Comparison of ENCODE assay signal across 14 cellular contexts in genomic region chr20:49985617-49986016, GRCh38. TPM values are rescaled to one million over a fixed set of nuclear protein-coding genes. Genes with fewer than 3 reads are reported as not detected.
A peak's percentile ranks its signal among the peaks of the same experiment; 100 is the strongest.
DNase-seq lines count a peak whose midpoint lies in the region; ATAC-seq and TF ChIP-seq lines count a peak whose summit lies in the region.
"Had no signal": no experiment of that assay in that cellular context is flagged by ENCODE, and none has a peak within 500 bp of the region (broad histone marks: within the 10 kb centered on the region; RNA-seq: fewer than 3 reads in every experiment).

No MANE protein-coding gene starts in this region.

- H3K27ac Mint-ChIP-seq in activated CD4-positive, alpha-beta memory T cell treated with anti-CD3 and anti-CD28 coated beads, Interleukin-2, amount 10 ng/mL, durations not matched to agents 7 days and 5 days = no peak overlapping the region
- H3K27ac Mint-ChIP-seq: natural killer cell; T-helper 1 cell treated with Interleukin-12 subunit alpha and Interleukin-12 subunit beta and Interleukin-4 antibody, amounts not matched to agents 30 μg/mL and 1 μg/mL, for 36 hours had no signal

- peak overlapping the region; percentile 58 for H3K4me3 ChIP-seq in BJ (ENCODE audit: low read depth, low read length)
- peak overlapping the region; percentile 99 for H3K4me3 ChIP-seq in SJCRH30
- H3K4me3 ChIP-seq in fibroblast of villous mesenchyme (ENCODE audit: low read depth, low read length) = peak overlapping the region; percentile 86
- peak overlapping the region in 3 of 4 donors; percentile 48 to 56 (median 51) for H3K4me3 ChIP-seq in sigmoid colon

- peaks cover 7% of the 10 kb centered on the region for H3K36me3 ChIP-seq in BJ (ENCODE audit: control insufficient read depth, insufficient read depth, low read length)
- H3K36me3 ChIP-seq in SJCRH30 = peaks cover 57% of the 10 kb centered on the region
- no peaks in the 10 kb centered on the region for H3K36me3 ChIP-seq in sigmoid colon

- TF ChIP-seq CTCF in BJ (IDR thresholded peaks at IDR 0.05; ENCODE audit: insufficient read depth, low read depth, low read length) (no peak), fibroblast of villous mesenchyme (IDR thresholded peaks at IDR 0.05; ENCODE audit: insufficient read depth, low read depth, low read length) (no peak), sigmoid colon (IDR thresholded peaks at IDR 0.05) (no peak)

- 85% methylated on average over 13 of the region's 13 CpGs for WGBS in sigmoid colon, 2 donors

- TF ChIP-seq POLR2A in sigmoid colon (IDR thresholded peaks at IDR 0.05) = no peak

- no peaks in the 10 kb centered on the region for H3K9me3 ChIP-seq in SJCRH30 (replicated peaks)
- no peaks in the 10 kb centered on the region for H3K9me3 ChIP-seq in sigmoid colon

- no peak overlapping the region for H3K4me3 Mint-ChIP-seq in activated CD4-positive, alpha-beta memory T cell treated with anti-CD3 and anti-CD28 coated beads, Interleukin-2, amount 10 ng/mL, durations not matched to agents 7 days and 5 days
- H3K4me3 Mint-ChIP-seq: CD4-positive, alpha-beta memory T cell; natural killer cell; T-helper 1 cell treated with Interleukin-12 subunit alpha and Interleukin-12 subunit beta and Interleukin-4 antibody, amounts not matched to agents 30 μg/mL and 1 μg/mL, for 36 hours had no signal

- H3K27me3 Mint-ChIP-seq in activated CD4-positive, alpha-beta memory T cell treated with anti-CD3 and anti-CD28 coated beads, Interleukin-2, amount 10 ng/mL, durations not matched to agents 7 days and 5 days = peaks cover 20% of the 10 kb centered on the region
- H3K27me3 Mint-ChIP-seq: CD4-positive, alpha-beta memory T cell had no signal

- H3K4me1 ChIP-seq in SJCRH30 = peaks cover 76% of the 10 kb centered on the region
- H3K4me1 ChIP-seq in sigmoid colon = peaks cover 0 to 83% (median 78%) of the 10 kb centered on the region in 4 donors

- H3K27me3 ChIP-seq in BJ (ENCODE audit: control insufficient read depth, insufficient read depth, low read length) (no peaks in the 10 kb centered on the region), SJCRH30 (no peaks in the 10 kb centered on the region), sigmoid colon (no peaks in the 10 kb centered on the region)

- intact Hi-C loops in sigmoid colon (cut with DNase I) = no loop called here

- POLR2A ChIA-PET in BJ (lab: Charles Lee) = interaction anchor here (1.0 kb wide), 1 partner anchor 81 kb away, joined by 3 read pairs; no protein-coding TSS in a partner anchor
- POLR2A ChIA-PET in activated CD4-positive, alpha-beta memory T cell treated with anti-CD3 and anti-CD28 coated beads, Interleukin-2, amount 10 ng/mL, durations not matched to agents 7 days and 5 days (lab: Charles Lee) = no interaction called here

- no peaks in the 10 kb centered on the region for H3K9me3 Mint-ChIP-seq in activated CD4-positive, alpha-beta memory T cell treated with anti-CD3 and anti-CD28 coated beads, Interleukin-2, amount 10 ng/mL, durations not matched to agents 7 days and 5 days
- H3K9me3 Mint-ChIP-seq: CD4-positive, alpha-beta memory T cell; natural killer cell; T-helper 1 cell treated with Interleukin-12 subunit alpha and Interleukin-12 subunit beta and Interleukin-4 antibody, amounts not matched to agents 30 μg/mL and 1 μg/mL, for 36 hours had no signal

- peak overlapping the region; percentile 76 for H3K27ac ChIP-seq in SJCRH30
- H3K27ac ChIP-seq in sigmoid colon = peak overlapping the region in 3 of 4 donors; percentile 30 to 71 (median 47)

- DNase-seq in BJ (ENCODE audit: low read depth) (no peak), SJCRH30 (peak; percentile 83 to 88), fibroblast of villous mesenchyme (ENCODE audit: low read depth) (no peak), sigmoid colon (no peak), activated gamma-delta T cell (lab: John Stamatoyannopoulos, UW) (no peak), NCI-H146 treated with DMSO at 0.1 percent for 48 hours (lab: John Stamatoyannopoulos, UW; ENCODE audit: unreplicated experiment) (no peak)
- DNase-seq in activated CD4-positive, alpha-beta memory T cell treated with anti-CD3 and anti-CD28 coated beads, Interleukin-2, amount 10 ng/mL, durations not matched to agents 7 days and 5 days = no peak
- DNase-seq: activated effector memory CD4-positive, alpha-beta T cell treated with anti-CD3 and anti-CD28 coated beads, Interleukin-2, amount 50 U/mL, for 16 hours; CD4-positive, alpha-beta memory T cell; cerebellar nuclear complex; natural killer cell; NCI-H187 treated with DMSO at 0.1 percent for 48 hours had no signal

- CTCF ChIA-PET in BJ (lab: Yijun Ruan, JAX) = interaction anchor here (0.8 to 16.8 kb wide), 3 partner anchors 16 to 86 kb away, joined by 3 to 590 read pairs (median 43); no protein-coding TSS in a partner anchor
- CTCF ChIA-PET in activated CD4-positive, alpha-beta memory T cell treated with anti-CD3 and anti-CD28 coated beads, Interleukin-2, amount 10 ng/mL, durations not matched to agents 7 days and 5 days (lab: Charles Lee) = interaction anchor here (3.3 kb wide), 1 partner anchor 86 kb away, joined by 16 read pairs; no protein-coding TSS in a partner anchor

- H3K4me1 Mint-ChIP-seq in activated CD4-positive, alpha-beta memory T cell treated with anti-CD3 and anti-CD28 coated beads, Interleukin-2, amount 10 ng/mL, durations not matched to agents 7 days and 5 days = peaks cover 20% of the 10 kb centered on the region

- ATAC-seq in HG03097 (IDR thresholded peaks at IDR 0.05; ENCODE audit: low FRiP score, unreplicated experiment) = no peak
- ATAC-seq: natural killer cell had no signal

- TF ChIP-seq EP300 in sigmoid colon (IDR thresholded peaks at IDR 0.05) = no peak

- H3K36me3 Mint-ChIP-seq in activated CD4-positive, alpha-beta memory T cell treated with anti-CD3 and anti-CD28 coated beads, Interleukin-2, amount 10 ng/mL, durations not matched to agents 7 days and 5 days (ENCODE audit: low read depth) = no peaks in the 10 kb centered on the region
- H3K36me3 Mint-ChIP-seq: CD4-positive, alpha-beta memory T cell; natural killer cell had no signal

RNA-seq across cellular contexts. Expression of gene SNAI1, which starts 2.8 kb away (rescaled TPM):
- polyA plus RNA-seq in BJ (2011; rRNA removed) (3.6 and 6.5 TPM in 2 replicates), sigmoid colon (1 to 10 TPM in 1 of 3 donors, under 1 TPM in 2; 0.60 to 2.9 (median 0.69) TPM)
- 2.7 and 3.4 TPM in 2 replicates for polyA minus RNA-seq in BJ (2011; rRNA and poly(A)+ RNA removed)
- total RNA-seq in SJCRH30 (2014; rRNA removed; shearing (Covaris generic)) = 29.7 and 30.7 TPM in 2 replicates
- total RNA-seq in fibroblast of villous mesenchyme (1.3 TPM in 2 replicates), sigmoid colon (1 to 10 TPM; 1.1 to 2.6 (median 1.8) TPM)
- total RNA-seq in activated CD4-positive, alpha-beta memory T cell treated with anti-CD3 and anti-CD28 coated beads, Interleukin-2, amount 10 ng/mL, durations not matched to agents 7 days and 5 days = under 1 TPM; 0.28 to 0.38 TPM

RNA-seq across cellular contexts. Expression of gene RNF114, which starts 49.4 kb away (rescaled TPM):
- polyA plus RNA-seq in BJ (2011; rRNA removed) = 53.6 and 54.1 TPM in 2 replicates
- 21.4 and 38.5 TPM in 2 replicates for polyA minus RNA-seq in BJ (2011; rRNA and poly(A)+ RNA removed)
- 107 and 108 TPM in 2 replicates for total RNA-seq in SJCRH30 (2014; rRNA removed; shearing (Covaris generic))
- total RNA-seq in fibroblast of villous mesenchyme = 44.1 and 57.0 TPM in 2 replicates
- total RNA-seq in sigmoid colon = 100 to 1,000 TPM; 121 to 151 (median 136) TPM
- 10 to 100 TPM; 59.5 to 61.7 (median 61.0) TPM for polyA plus RNA-seq in sigmoid colon
- total RNA-seq in activated CD4-positive, alpha-beta memory T cell treated with anti-CD3 and anti-CD28 coated beads, Interleukin-2, amount 10 ng/mL, durations not matched to agents 7 days and 5 days = 10 to 100 TPM; 66.4 to 76.4 TPM

Comparison
In these comparisons a context has a peak if more than half of its experiments do, and no peak if none do; other contexts are left out.
1. DNase-seq: peak in SJCRH30 (2 of 2); none in BJ (single experiment), fibroblast of villous mesenchyme (single experiment), sigmoid colon (single experiment), activated gamma-delta T cell (single experiment), NCI-H146 treated with DMSO at 0.1 percent for 48 hours (single experiment) and activated CD4-positive, alpha-beta memory T cell treated with anti-CD3 and anti-CD28 coated beads, Interleukin-2, amount 10 ng/mL, durations not matched to agents 7 days and 5 days (single experiment).
2. Peak in every context shown above with its lines, with median percentiles within 50 percentile points of each other: H3K4me3 ChIP-seq.